Comparison of ENCODE assay signal across 11 cellular contexts in genomic region chr4:99054428-99054994, GRCh38. TPM values are rescaled to one million over a fixed set of nuclear protein-coding genes. Genes with fewer than 3 reads are reported as not detected.
DNase-seq lines count a peak whose midpoint lies in the region; ATAC-seq lines count a peak whose summit lies in the region.
"Had no signal": no experiment of that assay in that cellular context is flagged by ENCODE, and none has a peak within 500 bp of the region (broad histone marks: within the 10 kb centered on the region; RNA-seq: fewer than 3 reads in every experiment).

No MANE protein-coding gene starts in this region.

- H3K27ac Mint-ChIP-seq in activated naive CD4-positive, alpha-beta T cell treated with anti-CD3 and anti-CD28 coated beads, Interleukin-2, amount 50 U/mL, for 72 hours, result peak overlapping the region; percentile 15 to 91
- peak overlapping the region; percentile 36 for H3K27ac Mint-ChIP-seq in stimulated activated effector memory CD8-positive, alpha-beta T cell treated with anti-CD3 and anti-CD28 coated beads, Interleukin-12 subunit alpha, Interleukin-12 subunit beta, amount 100 ng/mL, for 72 hours

- peak overlapping the region; percentile 34 for H3K4me3 Mint-ChIP-seq in stimulated activated effector memory CD8-positive, alpha-beta T cell treated with anti-CD3 and anti-CD28 coated beads, Interleukin-12 subunit alpha, Interleukin-12 subunit beta, amount 100 ng/mL, for 72 hours

- DNase-seq in activated naive CD4-positive, alpha-beta T cell treated with anti-CD3 and anti-CD28 coated beads, Interleukin-2, amount 50 U/mL, for 72 hours (ENCODE audit: low spot score in 2 of 2), result no peak
- DNase-seq in activated naive CD4-positive, alpha-beta T cell (lab: John Stamatoyannopoulos, UW), result no peak
- no peak for DNase-seq in stimulated activated effector memory CD8-positive, alpha-beta T cell treated with anti-CD3 and anti-CD28 coated beads, Interleukin-12 subunit alpha, Interleukin-12 subunit beta, amount 100 ng/mL, for 72 hours (ENCODE audit: low spot score in 2 of 2)
- DNase-seq in NCI-H2171 treated with DMSO at 0.1 percent for 48 hours (lab: John Stamatoyannopoulos, UW), result no peak
- DNase-seq in HUDEP-2 (lab: John Stamatoyannopoulos, UW; ENCODE audit: unreplicated experiment in 76 of 76), result no peak
- no peak for DNase-seq in GOT3 (lab: John Stamatoyannopoulos, UW)
- DNase-seq: central memory CD4-positive, alpha-beta T cell; NCI-H187 treated with DMSO at 0.1 percent for 48 hours; sigmoid colon had no signal

- H3K9me3 Mint-ChIP-seq in activated naive CD4-positive, alpha-beta T cell treated with anti-CD3 and anti-CD28 coated beads, Interleukin-2, amount 50 U/mL, for 72 hours, result no peaks in the 10 kb centered on the region
- no peaks in the 10 kb centered on the region for H3K9me3 Mint-ChIP-seq in stimulated activated effector memory CD8-positive, alpha-beta T cell treated with anti-CD3 and anti-CD28 coated beads, Interleukin-12 subunit alpha, Interleukin-12 subunit beta, amount 100 ng/mL, for 72 hours

- ATAC-seq in activated naive CD4-positive, alpha-beta T cell treated with anti-CD3 and anti-CD28 coated beads, Interleukin-2, amount 50 U/mL, for 72 hours, result peak; percentile 40 to 42
- peak; percentile 56 for ATAC-seq in HG02610 (IDR thresholded peaks at IDR 0.05; ENCODE audit: unreplicated experiment)
- peak; percentile 61 for ATAC-seq in HG03571 (IDR thresholded peaks at IDR 0.05; ENCODE audit: unreplicated experiment)
- ATAC-seq in stimulated activated effector memory CD8-positive, alpha-beta T cell treated with anti-CD3 and anti-CD28 coated beads, Interleukin-12 subunit alpha, Interleukin-12 subunit beta, amount 100 ng/mL, for 72 hours, result peak; percentile 57

- peaks cover 0 to 33% of the 10 kb centered on the region in 2 donors for H3K36me3 Mint-ChIP-seq in activated naive CD4-positive, alpha-beta T cell treated with anti-CD3 and anti-CD28 coated beads, Interleukin-2, amount 50 U/mL, for 72 hours
- peaks cover 69% of the 10 kb centered on the region for H3K36me3 Mint-ChIP-seq in stimulated activated effector memory CD8-positive, alpha-beta T cell treated with anti-CD3 and anti-CD28 coated beads, Interleukin-12 subunit alpha, Interleukin-12 subunit beta, amount 100 ng/mL, for 72 hours

- H3K4me1 Mint-ChIP-seq in stimulated activated effector memory CD8-positive, alpha-beta T cell treated with anti-CD3 and anti-CD28 coated beads, Interleukin-12 subunit alpha, Interleukin-12 subunit beta, amount 100 ng/mL, for 72 hours, result peaks cover 51% of the 10 kb centered on the region

RNA-seq across cellular contexts. Expression of gene ADH5, which starts 34.1 kb away (rescaled TPM):
- 100 to 1,000 TPM in 1 of 2 donors, 10 to 100 TPM in 1; 67.3 to 122 TPM for total RNA-seq in activated naive CD4-positive, alpha-beta T cell treated with anti-CD3 and anti-CD28 coated beads, Interleukin-2, amount 50 U/mL, for 72 hours

RNA-seq across cellular contexts. Expression of gene METAP1, which starts 59.0 kb away (rescaled TPM):
- total RNA-seq in activated naive CD4-positive, alpha-beta T cell treated with anti-CD3 and anti-CD28 coated beads, Interleukin-2, amount 50 U/mL, for 72 hours, result 10 to 100 TPM; 71.6 to 80.1 TPM
